Comparison of ENCODE assay signal across 17 cellular contexts in the genomic region with DNA sequence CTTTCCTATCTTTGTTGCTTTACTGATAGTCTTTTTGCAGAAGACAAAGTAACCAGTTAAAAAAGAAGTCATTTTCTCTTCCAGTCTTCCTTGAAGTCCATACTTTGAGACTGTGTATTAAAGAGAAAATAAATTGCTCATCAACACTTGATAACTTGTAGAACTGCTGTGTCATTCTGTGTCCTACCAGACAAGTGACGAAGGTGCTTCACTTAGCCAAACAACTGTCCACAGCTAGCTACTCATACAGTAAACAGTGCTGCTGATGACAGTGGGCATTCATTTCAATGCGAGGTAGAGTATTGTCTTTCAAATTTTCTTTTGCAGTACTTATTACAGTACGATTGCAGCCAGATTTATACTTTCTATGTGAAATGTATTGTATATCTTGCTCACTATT. TPM values are rescaled to one million over a fixed set of nuclear protein-coding genes. Genes with fewer than 3 reads are reported as not detected.
DNase-seq lines count a peak whose midpoint lies in the region; ATAC-seq and TF ChIP-seq lines count a peak whose summit lies in the region.
"Had no signal": no experiment of that assay in that cellular context is flagged by ENCODE, and none has a peak within 500 bp of the region (broad histone marks: within the 10 kb centered on the region; RNA-seq: fewer than 3 reads in every experiment).

No MANE protein-coding gene starts in this region.

- H3K4me3 Mint-ChIP-seq in neural progenitor cell = no peak overlapping the region
- no peak overlapping the region for H3K4me3 Mint-ChIP-seq in stimulated activated memory B cell treated with anti-CD40 and anti-IgM and Interleukin-4, amounts not matched to agents 10 μg/mL and 1 μg/mL and 100 μg/mL, for 72 hours
- H3K4me3 Mint-ChIP-seq: CD4-positive, CD25-positive, alpha-beta regulatory T cell; H9; IgD-negative memory B cell had no signal

- H3K79me2 ChIP-seq in neural progenitor cell (ENCODE audit: low read depth) = no peaks in the 10 kb centered on the region

- H3K36me3 Mint-ChIP-seq in neural progenitor cell = no peaks in the 10 kb centered on the region
- H3K36me3 Mint-ChIP-seq in stimulated activated memory B cell treated with anti-CD40 and anti-IgM and Interleukin-4, amounts not matched to agents 10 μg/mL and 1 μg/mL and 100 μg/mL, for 72 hours = no peaks in the 10 kb centered on the region
- H3K36me3 Mint-ChIP-seq: CD4-positive, CD25-positive, alpha-beta regulatory T cell; IgD-negative memory B cell had no signal

- H3K4me1 ChIP-seq in heart left ventricle (no peaks in the 10 kb centered on the region), neural progenitor cell (no peaks in the 10 kb centered on the region)

- no peak for TF ChIP-seq CTCF in heart left ventricle (IDR thresholded peaks at IDR 0.05)
- TF ChIP-seq CTCF in neural progenitor cell (IDR thresholded peaks at IDR 0.05) = no peak

- no peak for DNase-seq in heart left ventricle
- no peak for DNase-seq in Right ventricle myocardium inferior (ENCODE audit: missing footprints)
- peak; percentile 8 for DNase-seq in OCI-M1 (lab: John Stamatoyannopoulos, UW)
- DNase-seq in neural progenitor cell (ENCODE audit: low spot score) = no peak
- DNase-seq in NCI-H2081 (lab: John Stamatoyannopoulos, UW) = no peak
- no peak for DNase-seq in T-helper 2 cell
- DNase-seq: ACHN; CD4-positive, CD25-positive, alpha-beta regulatory T cell; DMS79; H9 had no signal

- no peaks in the 10 kb centered on the region for H3K27me3 Mint-ChIP-seq in neural progenitor cell (ENCODE audit: insufficient read depth, low read depth)
- H3K27me3 Mint-ChIP-seq in stimulated activated memory B cell treated with anti-CD40 and anti-IgM and Interleukin-4, amounts not matched to agents 10 μg/mL and 1 μg/mL and 100 μg/mL, for 72 hours = no peaks in the 10 kb centered on the region

- peak overlapping the region; percentile 7 for H2AFZ ChIP-seq in neural progenitor cell (replicated peaks)

- no peaks in the 10 kb centered on the region for H3K4me1 Mint-ChIP-seq in neural progenitor cell
- no peaks in the 10 kb centered on the region for H3K4me1 Mint-ChIP-seq in stimulated activated memory B cell treated with anti-CD40 and anti-IgM and Interleukin-4, amounts not matched to agents 10 μg/mL and 1 μg/mL and 100 μg/mL, for 72 hours
- H3K4me1 Mint-ChIP-seq: CD4-positive, CD25-positive, alpha-beta regulatory T cell; H9 had no signal

- no peaks in the 10 kb centered on the region for H3K9me3 Mint-ChIP-seq in neural progenitor cell
- no peaks in the 10 kb centered on the region for H3K9me3 Mint-ChIP-seq in stimulated activated memory B cell treated with anti-CD40 and anti-IgM and Interleukin-4, amounts not matched to agents 10 μg/mL and 1 μg/mL and 100 μg/mL, for 72 hours
- H3K9me3 Mint-ChIP-seq: CD4-positive, CD25-positive, alpha-beta regulatory T cell; H9; IgD-negative memory B cell had no signal

- 42 to 60% (median 56%) methylated on average over 3 of the region's 3 CpGs for WGBS in heart left ventricle, 4 donors

- H3F3A ChIP-seq in neural progenitor cell (ENCODE audit: low read depth) = no peaks in the 10 kb centered on the region

- intact Hi-C loops in heart left ventricle (cut with DNase I) = loop anchor here in 4 of 10 donors (10.0 kb wide), 2 partner anchors 106 to 456 kb away; no protein-coding TSS in a partner anchor
- intact Hi-C loops in Right ventricle myocardium inferior (cut with DNase I) = no loop called here

- H4K20me1 ChIP-seq in neural progenitor cell (ENCODE audit: low read depth) = no peaks in the 10 kb centered on the region
- H4K20me1 ChIP-seq: BLaER1 treated with 17β-estradiol and CSF1 and Interleukin-3, amounts not matched to agents 10 nM and 100 nM had no signal

- ATAC-seq in heart left ventricle (peak in 3 of 4 donors; percentile 50 to 69 (median 55)), Right ventricle myocardium inferior (no peak)
- no peak for ATAC-seq in stimulated activated memory B cell treated with anti-CD40 and anti-IgM and Interleukin-4, amounts not matched to agents 10 μg/mL and 1 μg/mL and 100 μg/mL, for 72 hours
- ATAC-seq: GM12878 had no signal

- H3K36me3 ChIP-seq in heart left ventricle = no peaks in the 10 kb centered on the region
- H3K36me3 ChIP-seq in neural progenitor cell = no peaks in the 10 kb centered on the region
- H3K36me3 ChIP-seq: BLaER1 treated with 17β-estradiol and CSF1 and Interleukin-3, amounts not matched to agents 10 nM and 100 nM had no signal

- H3K4me3 ChIP-seq in heart left ventricle = no peak overlapping the region
- H3K4me3 ChIP-seq in neural progenitor cell = no peak overlapping the region
- H3K4me3 ChIP-seq: BLaER1 treated with 17β-estradiol and CSF1 and Interleukin-3, amounts not matched to agents 10 nM and 100 nM; GM12878 had no signal

- no peaks in the 10 kb centered on the region for H3K27me3 ChIP-seq in heart left ventricle
- H3K27me3 ChIP-seq in neural progenitor cell = no peaks in the 10 kb centered on the region
- H3K27me3 ChIP-seq: BLaER1 treated with 17β-estradiol and CSF1 and Interleukin-3, amounts not matched to agents 10 nM and 100 nM had no signal

- no peak overlapping the region for H3K27ac Mint-ChIP-seq in neural progenitor cell
- H3K27ac Mint-ChIP-seq in stimulated activated memory B cell treated with anti-CD40 and anti-IgM and Interleukin-4, amounts not matched to agents 10 μg/mL and 1 μg/mL and 100 μg/mL, for 72 hours = no peak overlapping the region
- H3K27ac Mint-ChIP-seq: CD4-positive, CD25-positive, alpha-beta regulatory T cell; H9; IgD-negative memory B cell had no signal

- H3K9ac ChIP-seq in neural progenitor cell = no peak overlapping the region
- H3K9ac ChIP-seq: BLaER1 treated with 17β-estradiol and CSF1 and Interleukin-3, amounts not matched to agents 10 nM and 100 nM had no signal

- H3K9me3 ChIP-seq in heart left ventricle (no peaks in the 10 kb centered on the region), neural progenitor cell (ENCODE audit: low read depth) (no peaks in the 10 kb centered on the region)
- H3K9me3 ChIP-seq: BLaER1 treated with 17β-estradiol and CSF1 and Interleukin-3, amounts not matched to agents 10 nM and 100 nM had no signal

- H3K27ac ChIP-seq in heart left ventricle (no peak overlapping the region), neural progenitor cell (no peak overlapping the region)
- H3K27ac ChIP-seq: BLaER1 treated with 17β-estradiol and CSF1 and Interleukin-3, amounts not matched to agents 10 nM and 100 nM had no signal

- TF ChIP-seq POLR2A in heart left ventricle (IDR thresholded peaks at IDR 0.05) = no peak

- H3K4me2 ChIP-seq in neural progenitor cell = no peak overlapping the region
- H3K4me2 ChIP-seq: BLaER1 treated with 17β-estradiol and CSF1 and Interleukin-3, amounts not matched to agents 10 nM and 100 nM had no signal

RNA-seq across cellular contexts. Expression of a gene that starts 11.5 kb away (rescaled TPM):
- total RNA-seq in heart left ventricle (1 to 10 TPM in 1 of 9 donors, under 1 TPM in 8; 0.21 to 1.8 (median 0.50) TPM), Right ventricle myocardium inferior (0.73 TPM), neural progenitor cell (ENCODE audit: low replicate concordance) (1.3 and 2.0 TPM in 2 replicates)
- under 1 TPM; 0.19 to 0.21 TPM for polyA plus RNA-seq in heart left ventricle
- total RNA-seq: A172; CD4-positive, CD25-positive, alpha-beta regulatory T cell; G401; HT-29 had no signal
- polyA plus RNA-seq: IgD-negative memory B cell had no signal

Comparison
In these comparisons a context has a peak if more than half of its experiments do, and no peak if none do; other contexts are left out.
1. ATAC-seq: peak in heart left ventricle (3 of 4); none in Right ventricle myocardium inferior (single experiment) and stimulated activated memory B cell treated with anti-CD40 and anti-IgM and Interleukin-4, amounts not matched to agents 10 μg/mL and 1 μg/mL and 100 μg/mL, for 72 hours (single experiment).